ENCODE assay signal across 8 cellular contexts in genomic region chr14:54488646-54489317, GRCh38. TPM values are rescaled to one million over a fixed set of nuclear protein-coding genes. Genes with fewer than 3 reads are reported as not detected.
DNase-seq lines count a peak whose midpoint lies in the region; ATAC-seq lines count a peak whose summit lies in the region.

GMFB (minus strand) TSS chr14:54488980; CDS start chr14:54488927, 53 bp downstream.

- H3K4me3 ChIP-seq in BLaER1 treated with 17β-estradiol and CSF1 and Interleukin-3, amounts not matched to agents 10 nM and 100 nM = peak within 1 kb of the TSS; percentile 80 to 99 (median 92)

- H3K9ac ChIP-seq in BLaER1 treated with 17β-estradiol and CSF1 and Interleukin-3, amounts not matched to agents 10 nM and 100 nM = peak within 1 kb of the TSS; percentile 91 to 99 (median 97)

- peaks cover 0 to 34% (median 14%) of the 10 kb centered on the region in 11 experiments; a peak in 16 of 22 replicates for H3K36me3 ChIP-seq in BLaER1 treated with 17β-estradiol and CSF1 and Interleukin-3, amounts not matched to agents 10 nM and 100 nM

- intact Hi-C loops in left colon (cut with DNase I, micrococcal nuclease) = no loop called here

- H4K20me1 ChIP-seq in BLaER1 treated with 17β-estradiol and CSF1 and Interleukin-3, amounts not matched to agents 10 nM and 100 nM = peaks cover 0 to 44% (median 31%) of the 10 kb centered on the region in 11 experiments; a peak in 12 of 22 replicates

- H3K9me3 ChIP-seq in BLaER1 treated with 17β-estradiol and CSF1 and Interleukin-3, amounts not matched to agents 10 nM and 100 nM (replicated peaks in 1 of 11) = peaks cover 0 to 16% (median 0%) of the 10 kb centered on the region in 11 experiments; a peak in 7 of 22 replicates

- H3K4me2 ChIP-seq in BLaER1 treated with 17β-estradiol and CSF1 and Interleukin-3, amounts not matched to agents 10 nM and 100 nM = peak within 1 kb of the TSS; percentile 85 to 95 (median 89)

- ATAC-seq in HG03460 (IDR thresholded peaks at IDR 0.05; ENCODE audit: unreplicated experiment) (peak; percentile 91), left colon (peak; percentile 89)

- no peaks in the 10 kb centered on the region for H3K27me3 ChIP-seq in BLaER1 treated with 17β-estradiol and CSF1 and Interleukin-3, amounts not matched to agents 10 nM and 100 nM

- DNase-seq in GM19240 (ENCODE audit: insufficient read length, low spot score) (peak; percentile 65), NCI-H524 treated with DMSO at 0.1 percent for 48 hours (lab: John Stamatoyannopoulos, UW) (peak; percentile 58), left colon (peak; percentile 92 to 95)
- DNase-seq in activated CD4-positive, alpha-beta T cell treated with anti-CD3 and anti-CD28 coated beads for 4 hours = peak; percentile 86
- DNase-seq in stimulated activated CD4-positive, alpha-beta T cell treated with anti-CD3 and anti-CD28 coated beads, Interleukin-1b, Interleukin-23, amount 100 ng/mL, for 48 hours = peak; percentile 88

- peaks cover 25 to 61% (median 39%) of the 10 kb centered on the region in 10 experiments for H3K4me1 ChIP-seq in BLaER1 treated with 17β-estradiol and CSF1 and Interleukin-3, amounts not matched to agents 10 nM and 100 nM

- H3K27ac ChIP-seq in BLaER1 treated with 17β-estradiol and CSF1 and Interleukin-3, amounts not matched to agents 10 nM and 100 nM = peak within 1 kb of the TSS; percentile 90 to 99 (median 96)
- peak within 1 kb of the TSS; percentile 95 for H3K27ac ChIP-seq in cingulate gyrus (ENCODE audit: low read depth, low read length)

RNA-seq across cellular contexts. Expression of gene GMFB, which starts in this region (rescaled TPM):
- 10 to 100 TPM; 64.9 to 77.3 TPM for total RNA-seq in left colon

Comparison
In these comparisons a context has a peak if more than half of its experiments do, and no peak if none do; other contexts are left out.
1. Peak in every context shown above with its lines: DNase-seq, ATAC-seq, H3K4me3 ChIP-seq and H3K27ac ChIP-seq.